In the genomic region with DNA sequence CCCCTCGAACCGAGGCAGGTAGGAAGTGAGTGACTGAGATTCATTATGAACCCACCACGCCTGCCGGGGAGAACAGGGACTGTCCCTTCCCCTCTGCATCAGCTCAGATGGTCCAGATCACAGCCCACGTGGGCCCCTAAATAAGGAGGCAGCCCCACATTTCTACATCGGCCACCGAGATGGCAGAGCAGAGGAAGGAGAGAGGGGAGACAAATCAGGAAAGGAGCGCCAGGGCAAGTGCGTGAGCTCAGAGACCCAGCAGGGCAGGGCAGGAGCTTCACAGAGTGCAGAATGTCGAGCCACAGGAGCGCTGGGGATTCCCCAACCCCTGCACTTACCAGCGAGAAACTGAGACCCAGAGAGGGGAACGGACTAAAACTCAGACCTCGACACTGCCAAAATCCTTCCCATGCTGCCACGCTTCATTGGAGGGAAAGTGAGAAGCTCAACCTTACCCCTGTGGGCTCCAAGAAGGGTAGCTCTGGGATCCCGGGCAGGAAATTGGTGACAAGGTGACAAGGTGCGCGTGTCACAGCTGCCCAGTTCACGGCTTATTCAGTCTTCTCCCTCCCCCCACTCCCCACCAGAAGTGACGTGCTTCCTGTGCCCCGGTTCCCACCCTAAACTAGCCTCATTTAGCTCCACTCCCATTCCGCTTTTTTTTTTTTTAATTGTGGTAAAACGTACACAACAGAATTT, we compare ENCODE assay signal across 8 cellular contexts.
DNase-seq lines count a peak whose midpoint lies in the region; ATAC-seq and TF ChIP-seq lines count a peak whose summit lies in the region.

Gene ICAM2, minus strand, starts transcription at position 566 of the 699 bp plus-strand sequence. CDS start 13,942 bp downstream, outside the sequence.

- peaks cover 72% of the 10 kb centered on the region for H3K4me1 Mint-ChIP-seq in activated naive CD4-positive, alpha-beta T cell treated with anti-CD3 and anti-CD28 coated beads, Interleukin-2, amount 10 ng/mL, durations not matched to agents 7 days and 5 days

- DNase-seq in RWPE2 (ENCODE audit: low spot score) (peak; percentile 34), kidney glomerular epithelial cell (lab: John Stamatoyannopoulos, UW) (peak; percentile 7), iPS-NIHi7 (ENCODE audit: extremely low spot score) (no peak)
- DNase-seq in activated naive CD4-positive, alpha-beta T cell treated with anti-CD3 and anti-CD28 coated beads, Interleukin-2, amount 10 ng/mL, durations not matched to agents 7 days and 5 days, result peak; percentile 96
- DNase-seq in stimulated activated CD4-positive, alpha-beta T cell treated with anti-CD3 and anti-CD28 coated beads, Interleukin-4, amount 100 ng/mL, for 48 hours (ENCODE audit: low read depth in 2 of 2), result peak; percentile 66 to 75

- no peak within 1 kb of the TSS for H3K27ac ChIP-seq in RWPE2 (ENCODE audit: poor library complexity, severe bottlenecking)

- H3K36me3 Mint-ChIP-seq in activated naive CD4-positive, alpha-beta T cell treated with anti-CD3 and anti-CD28 coated beads, Interleukin-2, amount 10 ng/mL, durations not matched to agents 7 days and 5 days, result peaks cover 24% of the 10 kb centered on the region

- no peaks in the 10 kb centered on the region for H3K9me3 Mint-ChIP-seq in activated naive CD4-positive, alpha-beta T cell treated with anti-CD3 and anti-CD28 coated beads, Interleukin-2, amount 10 ng/mL, durations not matched to agents 7 days and 5 days

- H3K4me1 ChIP-seq in RWPE2 (ENCODE audit: insufficient read depth, poor library complexity, severe bottlenecking), result no peaks in the 10 kb centered on the region

- no peak for TF ChIP-seq CTCF in RWPE2 (IDR thresholded peaks at IDR 0.05; ENCODE audit: poor library complexity, severe bottlenecking)

- no peaks in the 10 kb centered on the region for H3K27me3 ChIP-seq in RWPE2 (ENCODE audit: insufficient read depth, poor library complexity, severe bottlenecking)

- ATAC-seq in GM18517 (IDR thresholded peaks at IDR 0.05; ENCODE audit: unreplicated experiment) (peak; percentile 52), HG02943 (IDR thresholded peaks at IDR 0.05; ENCODE audit: low read depth, unreplicated experiment) (peak; percentile 58), RWPE2 (ENCODE audit: low read depth) (no peak), GM18519 (IDR thresholded peaks at IDR 0.05; ENCODE audit: low FRiP score, unreplicated experiment) (no peak)

- no peak within 1 kb of the TSS for H3K4me3 ChIP-seq in RWPE2 (ENCODE audit: severe bottlenecking)

- H3K4me3 Mint-ChIP-seq in activated naive CD4-positive, alpha-beta T cell treated with anti-CD3 and anti-CD28 coated beads, Interleukin-2, amount 10 ng/mL, durations not matched to agents 7 days and 5 days, result peak within 1 kb of the TSS; percentile 97

- H3K36me3 ChIP-seq in RWPE2 (ENCODE audit: low read depth), result no peaks in the 10 kb centered on the region

- no peaks in the 10 kb centered on the region for H3K9me3 ChIP-seq in RWPE2 (ENCODE audit: severe bottlenecking)

- no peaks in the 10 kb centered on the region for H3K27me3 Mint-ChIP-seq in activated naive CD4-positive, alpha-beta T cell treated with anti-CD3 and anti-CD28 coated beads, Interleukin-2, amount 10 ng/mL, durations not matched to agents 7 days and 5 days

- CTCF ChIA-PET in activated naive CD4-positive, alpha-beta T cell treated with anti-CD3 and anti-CD28 coated beads, Interleukin-2, amount 10 ng/mL, durations not matched to agents 7 days and 5 days (lab: Charles Lee), result interaction anchor here (0.9 to 4.2 kb wide), 9 partner anchors 8 to 113 kb away, joined by 3 to 26 read pairs (median 5); partner anchors contain the start of gene PRR29

- H3K27ac Mint-ChIP-seq in activated naive CD4-positive, alpha-beta T cell treated with anti-CD3 and anti-CD28 coated beads, Interleukin-2, amount 10 ng/mL, durations not matched to agents 7 days and 5 days, result peak within 1 kb of the TSS; percentile 100

Comparison
In these comparisons a context has a peak if more than half of its experiments do, and no peak if none do; other contexts are left out.
1. ATAC-seq: peak in GM18517 (single experiment) and HG02943 (single experiment); none in RWPE2 (single experiment) and GM18519 (single experiment).